In genomic region chr12:82593143-82593542, GRCh38 we compare ENCODE assay signal across 11 cellular contexts.
DNase-seq lines count a peak whose midpoint lies in the region; ATAC-seq and TF ChIP-seq lines count a peak whose summit lies in the region.
"Had no signal": no experiment of that assay in that cellular context is flagged by ENCODE, and none has a peak within 500 bp of the region (broad histone marks: within the 10 kb centered on the region; RNA-seq: fewer than 3 reads in every experiment).

No MANE protein-coding gene starts in this region.

- H3F3A ChIP-seq in neural progenitor cell (ENCODE audit: low read depth) = no peaks in the 10 kb centered on the region

- H3K9me3 ChIP-seq in BLaER1 (peaks cover 4% of the 10 kb centered on the region), neural progenitor cell (ENCODE audit: low read depth) (no peaks in the 10 kb centered on the region)
- H3K9me3 ChIP-seq: A549 had no signal

- H3K36me3 ChIP-seq in BLaER1 (no peaks in the 10 kb centered on the region), neural progenitor cell (peaks cover 1% of the 10 kb centered on the region)

- H3K4me3 Mint-ChIP-seq in neural progenitor cell = no peak overlapping the region
- H3K4me3 Mint-ChIP-seq: dendritic cell treated with granulocyte-macrophage colony-stimulating factor and Interleukin-4, amounts not matched to agents 40 ng/mL and 50 ng/mL, for 4 days; naive thymus-derived CD4-positive, alpha-beta T cell had no signal

- H3K27ac Mint-ChIP-seq in neural progenitor cell = no peak overlapping the region
- H3K27ac Mint-ChIP-seq: dendritic cell treated with granulocyte-macrophage colony-stimulating factor and Interleukin-4, amounts not matched to agents 40 ng/mL and 50 ng/mL, for 4 days; naive thymus-derived CD4-positive, alpha-beta T cell had no signal

- H3K27me3 Mint-ChIP-seq in neural progenitor cell (ENCODE audit: insufficient read depth, low read depth) = no peaks in the 10 kb centered on the region
- H3K27me3 Mint-ChIP-seq: dendritic cell treated with granulocyte-macrophage colony-stimulating factor and Interleukin-4, amounts not matched to agents 40 ng/mL and 50 ng/mL, for 4 days; naive thymus-derived CD4-positive, alpha-beta T cell had no signal

- no peak for DNase-seq in NK-92 (lab: John Stamatoyannopoulos, UW; ENCODE audit: unreplicated experiment)
- no peak for DNase-seq in DMS 273 treated with DMSO at 0.1 percent for 48 hours (lab: John Stamatoyannopoulos, UW)
- DNase-seq in SK-N-DZ (ENCODE audit: low spot score) = no peak
- DNase-seq in neural progenitor cell (ENCODE audit: low spot score) = no peak
- DNase-seq: naive thymus-derived CD4-positive, alpha-beta T cell had no signal

- ATAC-seq in GM19043 (IDR thresholded peaks at IDR 0.05; ENCODE audit: low read depth, unreplicated experiment) = peak; percentile 45
- peak; percentile 66 for ATAC-seq in HG02623 (IDR thresholded peaks at IDR 0.05; ENCODE audit: unreplicated experiment)
- ATAC-seq in HG03196 (IDR thresholded peaks at IDR 0.05; ENCODE audit: unreplicated experiment) = peak; percentile 69
- ATAC-seq: A549; naive thymus-derived CD4-positive, alpha-beta T cell had no signal

- H4K20me1 ChIP-seq in BLaER1 (no peaks in the 10 kb centered on the region), neural progenitor cell (ENCODE audit: low read depth) (no peaks in the 10 kb centered on the region)

- H3K4me1 ChIP-seq in BLaER1 = peaks cover 29% of the 10 kb centered on the region; the same call in 1 of the 2 replicates
- no peaks in the 10 kb centered on the region for H3K4me1 ChIP-seq in neural progenitor cell
- H3K4me1 ChIP-seq: A549 had no signal

- H3K9me3 Mint-ChIP-seq in neural progenitor cell = peaks cover 8% of the 10 kb centered on the region

- H3K4me3 ChIP-seq in BLaER1 (no peak overlapping the region), neural progenitor cell (no peak overlapping the region)
- H3K4me3 ChIP-seq: A549 had no signal

- H3K27ac ChIP-seq in BLaER1 (no peak overlapping the region), neural progenitor cell (no peak overlapping the region)
- H3K27ac ChIP-seq: A549 had no signal

- H3K4me1 Mint-ChIP-seq in neural progenitor cell = peaks cover 5% of the 10 kb centered on the region
- H3K4me1 Mint-ChIP-seq: naive thymus-derived CD4-positive, alpha-beta T cell had no signal

- H3K36me3 Mint-ChIP-seq in neural progenitor cell = no peaks in the 10 kb centered on the region
- H3K36me3 Mint-ChIP-seq: naive thymus-derived CD4-positive, alpha-beta T cell had no signal

- no peaks in the 10 kb centered on the region for H3K27me3 ChIP-seq in BLaER1
- H3K27me3 ChIP-seq in neural progenitor cell = no peaks in the 10 kb centered on the region

- no peak for TF ChIP-seq CTCF in neural progenitor cell (IDR thresholded peaks at IDR 0.05)

- H3K9ac ChIP-seq in BLaER1 (no peak overlapping the region), neural progenitor cell (no peak overlapping the region)

- H3K4me2 ChIP-seq in BLaER1 (peak overlapping the region; percentile 25; the same call in 1 of the 2 replicates), neural progenitor cell (no peak overlapping the region)
- H3K4me2 ChIP-seq: A549 had no signal

- H3K79me2 ChIP-seq in neural progenitor cell (ENCODE audit: low read depth) = no peaks in the 10 kb centered on the region

- H2AFZ ChIP-seq in neural progenitor cell (replicated peaks) = no peak overlapping the region
